15 cellular contexts compared by ENCODE assay signal in genomic region chr7:111992601-111993000, GRCh38.
DNase-seq lines count a peak whose midpoint lies in the region; ATAC-seq and TF ChIP-seq lines count a peak whose summit lies in the region.
"Had no signal": no experiment of that assay in that cellular context is flagged by ENCODE, and none has a peak within 500 bp of the region (broad histone marks: within the 10 kb centered on the region; RNA-seq: fewer than 3 reads in every experiment).

No MANE protein-coding gene starts in this region.

- H3K4me1 ChIP-seq in mucosa of descending colon (ENCODE audit: low read depth) (no peaks in the 10 kb centered on the region), vagina (no peaks in the 10 kb centered on the region)

- no peak overlapping the region for H3K27ac ChIP-seq in vagina
- H3K27ac ChIP-seq: PC-9, SK-N-MC had no signal

- intact Hi-C loops in mucosa of descending colon (cut with DNase I, micrococcal nuclease) = no loop called here
- intact Hi-C loops in vagina (cut with DNase I) = no loop called here

- ATAC-seq in SK-N-SH treated with all-trans-retinoic acid at 6 μM for 48 hours (peak; percentile 71), mucosa of descending colon (no peak)

- no peak for TF ChIP-seq POLR2A in vagina (IDR thresholded peaks at IDR 0.05)

- DNase-seq in EL = peak; percentile 6
- DNase-seq in fibroblast of the aortic adventitia (ENCODE audit: low read depth) = peak; percentile 31
- peak; percentile 23 for DNase-seq in renal cortical epithelial cell (ENCODE audit: low read depth)
- DNase-seq in mucosa of descending colon = no peak
- no peak for DNase-seq in vagina (ENCODE audit: extremely low spot score in 2 of 2)
- DNase-seq in NCI-H1417 (lab: John Stamatoyannopoulos, UW) = no peak
- DNase-seq: CD8-positive, alpha-beta memory T cell; KBM-7; NCI-H1092 treated with DMSO at 0.1 percent for 48 hours; NCI-H1694 treated with DMSO at 0.1 percent for 48 hours; NCI-H446 treated with DMSO at 0.1 percent for 48 hours; NCI-H748 treated with DMSO at 0.1 percent for 48 hours; PC-9 had no signal

- H3K9me3 ChIP-seq in mucosa of descending colon (no peaks in the 10 kb centered on the region), vagina (no peaks in the 10 kb centered on the region)

- no peak for TF ChIP-seq CTCF in fibroblast of the aortic adventitia (IDR thresholded peaks at IDR 0.05; ENCODE audit: insufficient read depth, low read length)
- no peak for TF ChIP-seq CTCF in mucosa of descending colon (IDR thresholded peaks at IDR 0.05)
- TF ChIP-seq CTCF in vagina (IDR thresholded peaks at IDR 0.05) = no peak

- no peaks in the 10 kb centered on the region for H3K27me3 ChIP-seq in vagina

- H3K4me3 ChIP-seq in fibroblast of the aortic adventitia (ENCODE audit: low read depth, low read length) (no peak overlapping the region), mucosa of descending colon (no peak overlapping the region), vagina (no peak overlapping the region)
- H3K4me3 ChIP-seq: PC-9, SK-N-MC had no signal

- H3K36me3 ChIP-seq in mucosa of descending colon (ENCODE audit: low read depth) = no peaks in the 10 kb centered on the region
- no peaks in the 10 kb centered on the region for H3K36me3 ChIP-seq in vagina

TF ChIP-seq in SK-N-SH treated with all-trans-retinoic acid at 6 μM for 48 hours, 23 proteins besides CTCF, POLR2A, EP300 and RAD21:
- TF ChIP-seq, protein P1, sequence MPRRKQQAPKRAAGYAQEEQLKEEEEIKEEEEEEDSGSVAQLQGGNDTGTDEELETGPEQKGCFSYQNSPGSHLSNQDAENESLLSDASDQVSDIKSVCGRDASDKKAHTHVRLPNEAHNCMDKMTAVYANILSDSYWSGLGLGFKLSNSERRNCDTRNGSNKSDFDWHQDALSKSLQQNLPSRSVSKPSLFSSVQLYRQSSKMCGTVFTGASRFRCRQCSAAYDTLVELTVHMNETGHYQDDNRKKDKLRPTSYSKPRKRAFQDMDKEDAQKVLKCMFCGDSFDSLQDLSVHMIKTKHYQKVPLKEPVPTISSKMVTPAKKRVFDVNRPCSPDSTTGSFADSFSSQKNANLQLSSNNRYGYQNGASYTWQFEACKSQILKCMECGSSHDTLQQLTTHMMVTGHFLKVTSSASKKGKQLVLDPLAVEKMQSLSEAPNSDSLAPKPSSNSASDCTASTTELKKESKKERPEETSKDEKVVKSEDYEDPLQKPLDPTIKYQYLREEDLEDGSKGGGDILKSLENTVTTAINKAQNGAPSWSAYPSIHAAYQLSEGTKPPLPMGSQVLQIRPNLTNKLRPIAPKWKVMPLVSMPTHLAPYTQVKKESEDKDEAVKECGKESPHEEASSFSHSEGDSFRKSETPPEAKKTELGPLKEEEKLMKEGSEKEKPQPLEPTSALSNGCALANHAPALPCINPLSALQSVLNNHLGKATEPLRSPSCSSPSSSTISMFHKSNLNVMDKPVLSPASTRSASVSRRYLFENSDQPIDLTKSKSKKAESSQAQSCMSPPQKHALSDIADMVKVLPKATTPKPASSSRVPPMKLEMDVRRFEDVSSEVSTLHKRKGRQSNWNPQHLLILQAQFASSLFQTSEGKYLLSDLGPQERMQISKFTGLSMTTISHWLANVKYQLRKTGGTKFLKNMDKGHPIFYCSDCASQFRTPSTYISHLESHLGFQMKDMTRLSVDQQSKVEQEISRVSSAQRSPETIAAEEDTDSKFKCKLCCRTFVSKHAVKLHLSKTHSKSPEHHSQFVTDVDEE (CRISPR knock-in tag; IDR thresholded peaks at IDR 0.05) = no peak
- no peak for TF ChIP-seq ZNF70 (CRISPR knock-in tag; IDR thresholded peaks at IDR 0.05)

Comparison
In these comparisons a context has a peak if more than half of its experiments do, and no peak if none do; other contexts are left out.
1. DNase-seq: peak in EL (single experiment), fibroblast of the aortic adventitia (single experiment) and renal cortical epithelial cell (single experiment); none in mucosa of descending colon (0 of 3), vagina (0 of 2) and NCI-H1417 (0 of 3).